In the genomic region with DNA sequence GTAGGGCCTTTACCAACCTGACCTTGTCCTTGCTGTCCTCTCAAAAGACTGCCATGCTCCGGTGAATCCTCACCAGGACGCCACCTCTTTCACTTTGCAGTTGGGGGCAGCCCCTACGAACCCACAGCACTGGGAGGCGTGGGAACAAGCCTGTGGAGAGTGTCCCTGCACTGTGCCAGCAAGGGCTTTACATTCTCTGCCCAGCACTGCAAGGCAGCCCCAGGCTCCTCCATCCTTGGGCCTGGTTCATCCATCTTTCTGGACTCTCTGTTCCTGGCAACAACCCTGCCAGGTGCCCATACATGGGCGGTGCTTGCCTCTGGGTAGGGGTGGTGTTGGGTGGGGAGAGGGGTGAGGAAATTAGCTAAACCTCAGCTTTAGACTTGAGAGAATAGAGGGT, we compare ENCODE assay signal across 23 cellular contexts. TPM values are rescaled to one million over a fixed set of nuclear protein-coding genes. Genes with fewer than 3 reads are reported as not detected.
"Had no signal": no experiment of that assay in that cellular context is flagged by ENCODE, and none has a peak within 500 bp of the region (broad histone marks: within the 10 kb centered on the region; RNA-seq: fewer than 3 reads in every experiment).

No MANE protein-coding gene starts in this region.

- H3K36me3 ChIP-seq: cardiac muscle cell, colonic mucosa, esophagus muscularis mucosa, left ventricle myocardium inferior, neutrophil, WERI-Rb-1 had no signal

- H3K4me1 ChIP-seq: colonic mucosa had no signal

- ATAC-seq: activated CD8-positive, alpha-beta T cell treated with anti-CD3 and anti-CD28 coated beads for 36 hours; activated T-cell treated with anti-CD3 and anti-CD28 coated beads, Interleukin-2, amount 50 U/mL, for 72 hours; natural killer cell had no signal

- H3K9me3 Mint-ChIP-seq: activated CD8-positive, alpha-beta T cell treated with anti-CD3 and anti-CD28 coated beads for 36 hours; activated T-cell treated with anti-CD3 and anti-CD28 coated beads, Interleukin-2, amount 50 U/mL, for 72 hours; natural killer cell had no signal

- H3K9me3 ChIP-seq: colonic mucosa, esophagus muscularis mucosa, left ventricle myocardium inferior, neutrophil, testis had no signal

- H3K27me3 ChIP-seq: testis had no signal

- H3K4me3 ChIP-seq: cardiac muscle cell, colonic mucosa, esophagus muscularis mucosa, left ventricle myocardium inferior, testis had no signal

- DNase-seq: activated CD4-positive, alpha-beta T cell treated with anti-CD3 and anti-CD28 coated beads for 48 hours; activated CD8-positive, alpha-beta memory T cell treated with anti-CD3 and anti-CD28 coated beads, Interleukin-2, amount 50 U/mL, for 4 hours; activated CD8-positive, alpha-beta T cell treated with anti-CD3 and anti-CD28 coated beads for 36 hours; activated naive CD4-positive, alpha-beta T cell treated with Interleukin-2 at 50 U/mL for 16 hours; activated T-cell treated with anti-CD3 and anti-CD28 coated beads, Interleukin-2, amount 50 U/mL, for 72 hours; colonic mucosa; hippocampal formation; left ventricle myocardium inferior; natural killer cell; small intestine; stimulated activated CD4-positive, alpha-beta T cell treated with anti-CD3 and anti-CD28 coated beads, Interleukin-4, amount 100 ng/mL, for 4 hours; stimulated activated CD8-positive, alpha-beta memory T cell treated with anti-CD3 and anti-CD28 coated beads, Interleukin-4, amount 100 ng/mL, for 48 hours; testis; WERI-Rb-1 had no signal

- H3K36me3 Mint-ChIP-seq: natural killer cell had no signal

- H3K27ac Mint-ChIP-seq: activated CD8-positive, alpha-beta T cell treated with anti-CD3 and anti-CD28 coated beads for 36 hours; activated T-cell treated with anti-CD3 and anti-CD28 coated beads, Interleukin-2, amount 50 U/mL, for 72 hours; memory B cell; natural killer cell; stimulated activated naive CD8-positive, alpha-beta T cell treated with anti-CD3 and anti-CD28 coated beads, Interleukin-15, Interleukin-2, amounts not matched to agents 100 ng/mL and 50 ng/mL, for 24 hours; T-helper 1 cell treated with Interleukin-12 subunit alpha and Interleukin-12 subunit beta and Interleukin-4 antibody, amounts not matched to agents 30 μg/mL and 1 μg/mL, for 36 hours had no signal

- H3K27ac ChIP-seq: cardiac muscle cell, colonic mucosa, esophagus muscularis mucosa, left ventricle myocardium inferior, neutrophil, testis, WERI-Rb-1 had no signal

- H3K4me3 Mint-ChIP-seq: activated CD8-positive, alpha-beta T cell treated with anti-CD3 and anti-CD28 coated beads for 36 hours; activated T-cell treated with anti-CD3 and anti-CD28 coated beads, Interleukin-2, amount 50 U/mL, for 72 hours; memory B cell; natural killer cell; stimulated activated naive CD8-positive, alpha-beta T cell treated with anti-CD3 and anti-CD28 coated beads, Interleukin-15, Interleukin-2, amounts not matched to agents 100 ng/mL and 50 ng/mL, for 24 hours; T-helper 1 cell treated with Interleukin-12 subunit alpha and Interleukin-12 subunit beta and Interleukin-4 antibody, amounts not matched to agents 30 μg/mL and 1 μg/mL, for 36 hours had no signal

RNA-seq across cellular contexts. Expression of gene CHAT, which starts 1.4 kb away (rescaled TPM):
- total RNA-seq: activated CD8-positive, alpha-beta T cell treated with anti-CD3 and anti-CD28 coated beads for 36 hours; cardiac muscle cell; kidney epithelial cell; left ventricle myocardium inferior; natural killer cell; ureter had no signal
- polyA plus RNA-seq: adipose tissue, cardiac muscle cell had no signal

RNA-seq across cellular contexts. Expression of gene SLC18A3, which starts 5.1 kb away (rescaled TPM):
- total RNA-seq: activated CD8-positive, alpha-beta T cell treated with anti-CD3 and anti-CD28 coated beads for 36 hours; activated T-cell treated with anti-CD3 and anti-CD28 coated beads, Interleukin-2, amount 50 U/mL, for 72 hours; cardiac muscle cell; kidney epithelial cell; left ventricle myocardium inferior; natural killer cell; testis; ureter had no signal
- polyA plus RNA-seq: cardiac muscle cell had no signal
